ENCODE assay signal across 27 cellular contexts in the genomic region with DNA sequence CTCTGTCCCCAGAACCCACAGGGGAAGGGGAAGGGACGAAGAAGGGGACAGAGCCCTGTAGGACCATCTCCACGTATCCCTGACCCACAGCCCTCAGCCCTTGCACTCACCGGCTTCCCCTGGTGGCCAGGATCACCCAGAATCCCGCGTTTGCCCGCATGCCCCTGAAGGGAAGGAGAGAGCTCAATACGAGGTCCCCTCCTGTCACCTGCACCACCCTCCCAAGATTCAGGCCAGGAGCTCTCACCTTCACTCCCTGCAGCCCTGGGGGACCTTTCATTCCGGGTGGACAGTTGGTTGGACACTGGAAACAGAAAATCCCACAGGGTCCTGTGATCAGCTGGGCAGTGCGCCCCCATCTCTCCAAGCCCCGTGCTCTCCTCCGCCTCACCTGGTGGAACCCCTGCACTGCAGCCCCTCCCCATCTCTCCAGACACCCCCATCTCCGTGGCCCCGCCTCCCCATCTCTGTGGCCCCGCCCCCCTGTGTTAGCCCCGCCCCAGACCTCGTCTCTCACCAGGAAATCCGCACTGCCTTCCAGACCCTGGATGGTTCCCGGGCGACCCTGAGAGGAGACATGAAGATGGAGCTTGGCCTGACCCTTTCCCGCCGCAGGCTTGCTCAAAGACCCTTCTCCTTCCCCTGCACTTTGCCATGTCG. TPM values are rescaled to one million over a fixed set of nuclear protein-coding genes. Genes with fewer than 3 reads are reported as not detected.
DNase-seq lines count a peak whose midpoint lies in the region; ATAC-seq, FAIRE-seq and TF ChIP-seq lines count a peak whose summit lies in the region.
"Had no signal": no experiment of that assay in that cellular context is flagged by ENCODE, and none has a peak within 500 bp of the region (broad histone marks: within the 10 kb centered on the region; RNA-seq: fewer than 3 reads in every experiment).

No MANE protein-coding gene starts in this region.

- no peak for TF ChIP-seq EP300 in GM12878 (IDR thresholded peaks at IDR 0.05; ENCODE audit: borderline replicate concordance in 1 of 2, control insufficient read depth in 1 of 2, low read depth in 2 of 2, low read length in 2 of 2)

- H2AK5ac ChIP-seq in IMR-90 (ENCODE audit: low read depth, low read length) (no peak overlapping the region), neuronal stem cell (ENCODE audit: low read depth, low read length) (peak overlapping the region; percentile 83)

- no peak overlapping the region for H3K27ac ChIP-seq in IMR-90 (ENCODE audit: insufficient read depth, low read length)
- no peak overlapping the region for H3K27ac ChIP-seq in GM12878 (ENCODE audit: control insufficient read depth, insufficient read depth)
- H3K27ac ChIP-seq in neuronal stem cell (replicated peaks; ENCODE audit: low read length), result no peak overlapping the region
- no peak overlapping the region for H3K27ac ChIP-seq in thyroid gland
- no peak overlapping the region for H3K27ac ChIP-seq in CD8-positive, alpha-beta memory T cell (ENCODE audit: low read depth, low read length)
- H3K27ac ChIP-seq: esophagus muscularis mucosa, gastroesophageal sphincter, HL-60, RWPE1, tibial nerve had no signal

- 86% methylated on average over 6 of the region's 22 CpGs; no CpG with 5 or more reads in 1 of the 2 experiments for WGBS in IMR-90 (ENCODE audit: extremely low coverage in 2 of 2, insufficient read length in 1 of 2), 2 experiments
- 81% methylated on average over 19 of the region's 22 CpGs for WGBS in GM12878 (ENCODE audit: insufficient coverage, insufficient replicate concordance, low lambda C conversion rate, missing lambda C conversion rate)
- WGBS in neuronal stem cell (ENCODE audit: extremely low coverage in 2 of 2, insufficient read length in 2 of 2, insufficient replicate concordance in 1 of 2), 2 donors, result no CpG with 5 or more reads among the region's 22 CpGs
- 72 to 81% methylated on average over 20 to 22 of the region's 22 CpGs for WGBS in thyroid gland, 2 donors

- no peak overlapping the region for H4K91ac ChIP-seq in IMR-90 (ENCODE audit: insufficient read depth, low read depth, low read length)
- H4K91ac ChIP-seq in neuronal stem cell (ENCODE audit: low read depth, low read length, poor library complexity), result no peak overlapping the region

- no peak overlapping the region for H3K23ac ChIP-seq in IMR-90 (ENCODE audit: low read depth, low read length)
- H3K23ac ChIP-seq in neuronal stem cell (ENCODE audit: low read depth, low read length, poor library complexity), result no peak overlapping the region

- H3K9me1 ChIP-seq in IMR-90 (ENCODE audit: insufficient read depth, low read length), result peaks cover 3% of the 10 kb centered on the region; the same call in 1 of the 2 replicates

- dilution Hi-C loops in IMR-90 (cut with HindIII; ENCODE audit: low sequenced_read_pairs, unreplicated experiment), result no loop called here

- H3K9ac ChIP-seq in IMR-90 (ENCODE audit: low read depth, low read length), result no peak overlapping the region
- no peak overlapping the region for H3K9ac ChIP-seq in GM12878 (ENCODE audit: control insufficient read depth, insufficient read depth, low read length)
- H3K9ac ChIP-seq in neuronal stem cell (ENCODE audit: low read depth, low read length, poor library complexity), result no peak overlapping the region
- H3K9ac ChIP-seq: SK-N-SH had no signal

- no peak for DNase-seq in GM12865 (ENCODE audit: low read depth)
- no peak for DNase-seq in IMR-90
- DNase-seq in GM12878 (ENCODE audit: low read depth, low spot score), result no peak
- no peak for DNase-seq in neuronal stem cell (ENCODE audit: low spot score)
- no peak for DNase-seq in thyroid gland
- DNase-seq in CD8-positive, alpha-beta memory T cell, result no peak
- no peak for DNase-seq in GM10248 (ENCODE audit: extremely low spot score)
- no peak for DNase-seq in NCI-H2081 treated with DMSO at 0.1 percent for 48 hours (lab: John Stamatoyannopoulos, UW)
- DNase-seq: activated B cell treated with CpG ODN at 0.5 μM for 24 hours; activated CD4-positive, alpha-beta memory T cell treated with anti-CD3 and anti-CD28 coated beads for 36 hours; activated effector memory CD4-positive, alpha-beta T cell treated with anti-CD3 and anti-CD28 coated beads, Interleukin-2, amount 50 U/mL, for 16 hours; AML-193; effector memory CD8-positive, alpha-beta T cell; MG63; NCI-H146; NCI-H2171 treated with DMSO at 0.1 percent for 48 hours; NCI-H526 treated with DMSO at 0.1 percent for 48 hours; nucleus accumbens; SK-N-SH; small intestine; stimulated activated CD4-positive, alpha-beta T cell treated with anti-CD3 and anti-CD28 coated beads, Interleukin-2, amount 100 ng/mL, for 24 hours; stimulated activated naive CD4-positive, alpha-beta T cell had no signal

- no peak overlapping the region for H4K5ac ChIP-seq in IMR-90 (ENCODE audit: low read depth, low read length)

- H3K14ac ChIP-seq in IMR-90 (replicated peaks; ENCODE audit: low read depth, low read length) (no peak overlapping the region), neuronal stem cell (ENCODE audit: low read length) (no peak overlapping the region)

- CTCF ChIA-PET in IMR-90 (lab: Yijun Ruan, JAX), result interaction anchor here (0.5 kb wide), 1 partner anchor 221 kb away, joined by 3 read pairs; no protein-coding TSS in a partner anchor
- CTCF ChIA-PET in GM12878 (lab: Yijun Ruan, JAX), result interaction anchor here (0.9 to 2.5 kb wide), 5 partner anchors 28 to 233 kb away, joined by 3 to 15 read pairs (median 4); no protein-coding TSS in a partner anchor
- CTCF ChIA-PET in CD8-positive, alpha-beta memory T cell (lab: Charles Lee), result interaction anchor here (0.7 kb wide), 1 partner anchor 93 kb away, joined by 3 read pairs; no protein-coding TSS in a partner anchor
- CTCF ChIA-PET in GM10248 (lab: Yijun Ruan, JAX), result interaction anchor here (0.9 to 2.9 kb wide), 6 partner anchors 19 to 167 kb away, joined by 3 to 11 read pairs (median 3); no protein-coding TSS in a partner anchor

- H3K4me1 ChIP-seq in IMR-90 (ENCODE audit: control insufficient read depth, insufficient read depth, low read length) (peaks cover 10% of the 10 kb centered on the region; the same call in 1 of the 2 replicates), GM12878 (ENCODE audit: control insufficient read depth, insufficient read depth, low read length) (peaks cover 41% of the 10 kb centered on the region), neuronal stem cell (ENCODE audit: control insufficient read depth in 2 of 2, insufficient read depth in 1 of 2, low read depth in 1 of 2, low read length in 2 of 2) (peaks cover 12 to 26% of the 10 kb centered on the region in 2 donors), thyroid gland (peaks cover 30 to 36% of the 10 kb centered on the region in 2 donors)
- peaks cover 19% of the 10 kb centered on the region for H3K4me1 ChIP-seq in CD8-positive, alpha-beta memory T cell (ENCODE audit: insufficient read depth, low read length)

- peaks cover 5% of the 10 kb centered on the region for H3K79me2 ChIP-seq in GM12878 (ENCODE audit: control insufficient read depth, insufficient read depth, low read length)

- no peaks in the 10 kb centered on the region for H3K36me3 Mint-ChIP-seq in CD8-positive, alpha-beta memory T cell
- H3K36me3 Mint-ChIP-seq: activated CD4-positive, alpha-beta memory T cell treated with anti-CD3 and anti-CD28 coated beads for 36 hours had no signal

- TF ChIP-seq CTCF in GM12865 (IDR thresholded peaks at IDR 0.05; ENCODE audit: insufficient read depth, low read depth, low read length, missing control alignments) (peak; percentile 0), IMR-90 (conservative IDR thresholded peaks at IDR 0.05; ENCODE audit: low read depth, low read length) (0 out of 2 replicates have a peak, but pooled peaks have one; percentile 1), GM12878 (IDR thresholded peaks at IDR 0.05 in 2 of 3, conservative IDR thresholded peaks at IDR 0.05 in 1 of 3; ENCODE audit: control insufficient read depth in 2 of 3, extremely low read depth in 1 of 3, insufficient read depth in 1 of 3, low read depth in 3 of 3, low read length in 3 of 3) (no peak), thyroid gland (IDR thresholded peaks at IDR 0.05) (no peak), GM10248 (IDR thresholded peaks at IDR 0.05; ENCODE audit: control extremely low read depth, extremely low read depth, low read depth, missing control alignments) (no peak)

- H2AK9ac ChIP-seq in IMR-90 (replicated peaks; ENCODE audit: low read depth, low read length, poor library complexity), result no peak overlapping the region

- H2BK120ac ChIP-seq in IMR-90 (ENCODE audit: low read depth, low read length), result no peak overlapping the region
- H2BK120ac ChIP-seq in neuronal stem cell (ENCODE audit: low read depth, low read length), result no peak overlapping the region

- H3K4me2 ChIP-seq in IMR-90 (ENCODE audit: low read depth, low read length) (no peak overlapping the region), GM12878 (ENCODE audit: control insufficient read depth, insufficient read depth) (no peak overlapping the region), neuronal stem cell (ENCODE audit: insufficient read depth, low read length, poor library complexity, severe bottlenecking) (no peak overlapping the region)
- H3K4me2 ChIP-seq: SK-N-SH had no signal

- no peak overlapping the region for H3K4me3 Mint-ChIP-seq in CD8-positive, alpha-beta memory T cell
- H3K4me3 Mint-ChIP-seq: activated B cell treated with CpG ODN at 0.5 μM for 24 hours; effector memory CD8-positive, alpha-beta T cell had no signal

- no peak overlapping the region for H2BK20ac ChIP-seq in IMR-90 (ENCODE audit: low read depth, low read length)

- no peak for TF ChIP-seq RAD21 in IMR-90 (IDR thresholded peaks at IDR 0.05; ENCODE audit: low read length)
- no peak for TF ChIP-seq RAD21 in GM12878 (IDR thresholded peaks at IDR 0.05; ENCODE audit: insufficient read depth, low read depth, low read length)

- H3K27ac Mint-ChIP-seq in CD8-positive, alpha-beta memory T cell, result no peak overlapping the region
- H3K27ac Mint-ChIP-seq: activated CD4-positive, alpha-beta memory T cell treated with anti-CD3 and anti-CD28 coated beads for 36 hours had no signal

- H4K20me1 ChIP-seq in IMR-90 (ENCODE audit: insufficient read depth, low read length), result no peaks in the 10 kb centered on the region
- H4K20me1 ChIP-seq in GM12878 (ENCODE audit: control insufficient read depth, insufficient read depth), result no peaks in the 10 kb centered on the region

- H3K4me1 Mint-ChIP-seq in CD8-positive, alpha-beta memory T cell, result peaks cover 5 to 20% (median 6%) of the 10 kb centered on the region in 3 donors

- no peak overlapping the region for H3K56ac ChIP-seq in IMR-90 (ENCODE audit: extremely low read depth, insufficient read depth, low read length)

- H3K9me3 ChIP-seq in IMR-90 (ENCODE audit: control insufficient read depth, insufficient read depth, low read length), result no peaks in the 10 kb centered on the region
- no peaks in the 10 kb centered on the region for H3K9me3 ChIP-seq in GM12878 (replicated peaks; ENCODE audit: control insufficient read depth, insufficient read depth, low read length)
- no peaks in the 10 kb centered on the region for H3K9me3 ChIP-seq in neuronal stem cell (replicated peaks in 1 of 2; ENCODE audit: control insufficient read depth in 2 of 2, insufficient read depth in 1 of 2, low read depth in 1 of 2, low read length in 2 of 2)
- no peaks in the 10 kb centered on the region for H3K9me3 ChIP-seq in thyroid gland
- no peaks in the 10 kb centered on the region for H3K9me3 ChIP-seq in CD8-positive, alpha-beta memory T cell (ENCODE audit: low read length)
- H3K9me3 ChIP-seq: esophagus muscularis mucosa, gastroesophageal sphincter, MG63, SK-N-SH, tibial nerve had no signal

- H3K4me3 ChIP-seq in GM12865 (ENCODE audit: low read depth, low read length) (0 out of 2 replicates have a peak overlapping the region, but pooled peaks have one; percentile 70), IMR-90 (ENCODE audit: insufficient read depth, low read depth, low read length) (no peak overlapping the region), GM12878 (no peak overlapping the region), neuronal stem cell (ENCODE audit: low read length in 2 of 2) (no peak overlapping the region), thyroid gland (replicated peaks in 1 of 3) (no peak overlapping the region)
- H3K4me3 ChIP-seq in CD8-positive, alpha-beta memory T cell (ENCODE audit: low read length), result no peak overlapping the region
- H3K4me3 ChIP-seq: esophagus muscularis mucosa, gastroesophageal sphincter, MG63, tibial nerve had no signal

- H3K79me1 ChIP-seq in IMR-90 (ENCODE audit: low read depth in 1 of 2, low read length in 2 of 2), result no peaks in the 10 kb centered on the region
- H3K79me1 ChIP-seq in neuronal stem cell (ENCODE audit: low read depth, low read length), result no peaks in the 10 kb centered on the region

- TF ChIP-seq POLR2A in IMR-90 (IDR thresholded peaks at IDR 0.05; ENCODE audit: low read depth, low read length) (no peak), GM12878 (IDR thresholded peaks at IDR 0.05; ENCODE audit: low read depth, low read length) (no peak), thyroid gland (IDR thresholded peaks at IDR 0.05) (no peak)

- no peak for FAIRE-seq in GM12878 (lab: Jason Lieb, UNC)
- FAIRE-seq: small intestine had no signal

- peaks cover 5% of the 10 kb centered on the region for H3K27me3 ChIP-seq in IMR-90 (ENCODE audit: control insufficient read depth, insufficient read depth, low read length)
- H3K27me3 ChIP-seq in GM12878 (replicated peaks in 1 of 2; ENCODE audit: control insufficient read depth in 2 of 2, insufficient read depth in 2 of 2, low read length in 1 of 2), result peaks cover 2 to 3% of the 10 kb centered on the region in 2 experiments; a peak in 3 of 4 replicates
- peaks cover 3 to 7% (median 6%) of the 10 kb centered on the region in 3 experiments for H3K27me3 ChIP-seq in neuronal stem cell (ENCODE audit: control insufficient read depth in 3 of 3, insufficient read depth in 3 of 3, low read depth in 1 of 3, low read length in 3 of 3)
- no peaks in the 10 kb centered on the region for H3K27me3 ChIP-seq in thyroid gland
- peaks cover 2% of the 10 kb centered on the region for H3K27me3 ChIP-seq in CD8-positive, alpha-beta memory T cell (ENCODE audit: insufficient read depth, low read length, poor library complexity, severe bottlenecking)
- H3K27me3 ChIP-seq: MG63 had no signal

- H2AFZ ChIP-seq in IMR-90 (replicated peaks; ENCODE audit: low read length, poor library complexity) (peak overlapping the region; percentile 48), GM12878 (ENCODE audit: control insufficient read depth, low read depth, low read length) (no peak overlapping the region), neuronal stem cell (ENCODE audit: low read length) (no peak overlapping the region)

- H3K27me3 Mint-ChIP-seq in CD8-positive, alpha-beta memory T cell, result no peaks in the 10 kb centered on the region
- H3K27me3 Mint-ChIP-seq: activated B cell treated with CpG ODN at 0.5 μM for 24 hours; activated CD4-positive, alpha-beta memory T cell treated with anti-CD3 and anti-CD28 coated beads for 36 hours; effector memory CD8-positive, alpha-beta T cell had no signal

- POLR2A ChIA-PET in IMR-90 (lab: Charles Lee; ENCODE audit: unreplicated experiment), result no interaction called here
- POLR2A ChIA-PET in GM12878 (lab: Charles Lee), result interaction anchor here (0.6 kb wide), 1 partner anchor 93 kb away, joined by 3 read pairs; no protein-coding TSS in a partner anchor
- POLR2A ChIA-PET in CD8-positive, alpha-beta memory T cell (lab: Charles Lee), result no interaction called here
- POLR2A ChIA-PET in GM10248 (lab: Yijun Ruan, JAX), result no interaction called here

- H3K18ac ChIP-seq in IMR-90 (ENCODE audit: low read depth, low read length) (no peak overlapping the region), neuronal stem cell (ENCODE audit: low read length) (no peak overlapping the region)

- SMC1A ChIA-PET in GM12878 (lab: Charles Lee; ENCODE audit: uncharacterized antibody, unreplicated experiment), result interaction anchor here (0.7 to 2.3 kb wide), 7 partner anchors 28 to 167 kb away, joined by 3 to 11 read pairs (median 3); no protein-coding TSS in a partner anchor

- no TSS peak for BruUV-seq in IMR-90 (replicated peaks; lab: Mats Ljungman, UMichigan)
- no TSS peak for BruUV-seq in GM12878 (replicated peaks; lab: Mats Ljungman, UMichigan)

- H2BK5ac ChIP-seq in IMR-90 (ENCODE audit: low read depth, low read length, poor library complexity, severe bottlenecking) (no peak overlapping the region), neuronal stem cell (ENCODE audit: low read length) (no peak overlapping the region)

- no peak overlapping the region for H4K8ac ChIP-seq in IMR-90 (ENCODE audit: low read depth in 2 of 2, low read length in 2 of 2)
- no peak overlapping the region for H4K8ac ChIP-seq in neuronal stem cell (ENCODE audit: low read depth, low read length)

- H2BK15ac ChIP-seq in IMR-90 (ENCODE audit: low read depth, low read length) (no peak overlapping the region), neuronal stem cell (ENCODE audit: low read length) (no peak overlapping the region)

- H3K36me3 ChIP-seq in IMR-90 (ENCODE audit: control insufficient read depth, insufficient read depth, low read length), result no peaks in the 10 kb centered on the region
- no peaks in the 10 kb centered on the region; a peak in 2 of 4 replicates for H3K36me3 ChIP-seq in GM12878 (ENCODE audit: control insufficient read depth in 2 of 2, insufficient read depth in 2 of 2, low read length in 1 of 2)
- H3K36me3 ChIP-seq in neuronal stem cell (replicated peaks in 1 of 2; ENCODE audit: control insufficient read depth in 2 of 2, insufficient read depth in 2 of 2, low read length in 2 of 2), result no peaks in the 10 kb centered on the region
- no peaks in the 10 kb centered on the region for H3K36me3 ChIP-seq in thyroid gland
- no peaks in the 10 kb centered on the region for H3K36me3 ChIP-seq in CD8-positive, alpha-beta memory T cell (ENCODE audit: insufficient read depth, low read length)
- H3K36me3 ChIP-seq: esophagus muscularis mucosa, gastroesophageal sphincter, MG63, tibial nerve had no signal

- RAD21 ChIA-PET in GM12878 (lab: Charles Lee; ENCODE audit: unreplicated experiment), result interaction anchor here (0.8 to 1.2 kb wide), 2 partner anchors 62 to 79 kb away, joined by 3 to 4 read pairs; partner anchors contain the start of gene SMAP2

- intact Hi-C loops in IMR-90 (cut with micrococcal nuclease), result no loop called here
- intact Hi-C loops in GM12878 (cut with micrococcal nuclease; ENCODE audit: unreplicated experiment), result no loop called here
- intact Hi-C loops in thyroid gland (cut with DNase I), result no loop called here

- no peak for ATAC-seq in IMR-90 (ENCODE audit: low read depth)
- ATAC-seq in GM12878, result no peak
- ATAC-seq: effector memory CD8-positive, alpha-beta T cell; gastroesophageal sphincter had no signal

- no peaks in the 10 kb centered on the region for H3K9me3 Mint-ChIP-seq in CD8-positive, alpha-beta memory T cell
- H3K9me3 Mint-ChIP-seq: activated B cell treated with CpG ODN at 0.5 μM for 24 hours; activated CD4-positive, alpha-beta memory T cell treated with anti-CD3 and anti-CD28 coated beads for 36 hours; effector memory CD8-positive, alpha-beta T cell had no signal

- H2BK12ac ChIP-seq in neuronal stem cell (ENCODE audit: low read length), result no peak overlapping the region

- in situ Hi-C loops in IMR-90 (cut with MboI; ENCODE audit: low sequenced_read_pairs), result no loop called here
- in situ Hi-C loops in GM12878 (cut with MboI), result no loop called here

- H3K4ac ChIP-seq in IMR-90 (ENCODE audit: low read depth, low read length) (no peak overlapping the region), neuronal stem cell (ENCODE audit: low read length) (no peak overlapping the region)

RNA-seq across cellular contexts. Expression of gene COL9A2, which starts 6.0 kb away (rescaled TPM):
- total RNA-seq in IMR-90 (2012; rRNA removed) (0.56 and 0.90 TPM in 2 replicates), GM12878 (2014; rRNA removed) (48.0 and 57.6 TPM in 2 replicates), GM12878 (2014; rRNA removed; fragmentation: Illumina TruSeq; extraction: Trizol) (20.5 and 20.9 TPM in 2 replicates), GM12878 (2021) (48.8 and 51.0 TPM in 2 replicates), thyroid gland (10 to 100 TPM in 2 of 4 donors, 1 to 10 TPM in 2; 6.2 to 21.6 (median 11.7) TPM)
- polyA plus RNA-seq in IMR-90 (2012; rRNA removed) (1.3 and 1.6 TPM in 2 replicates), GM12878 (2011; rRNA removed) (15.9 and 20.5 TPM in 2 replicates), GM12878 (2014; fragmentation: Illumina TruSeq; extraction: Trizol) (9.5 and 16.1 TPM in 2 replicates), GM12878 (2014; fragmentation: Nextera tagmentation; extraction: Ambion mirVana) (1 to 10 TPM; 3.1 to 4.0 TPM), GM12878 (2014; rRNA removed) (62.0 and 63.3 TPM in 2 replicates), GM12878 (2016; fragmentation: Nextera tagmentation; extraction: Ambion mirVana) (10 to 100 TPM; 24.3 to 31.8 TPM)
- 1.1 and 1.3 TPM in 2 replicates for polyA plus RNA-seq in IMR-90 (2012; cell fraction: cytosol; rRNA removed)
- 6.1 and 8.7 TPM in 2 replicates for polyA plus RNA-seq in IMR-90 (2012; cell fraction: nucleus; rRNA removed; ENCODE audit: low replicate concordance)
- 49.4 and 58.1 TPM in 2 replicates for total RNA-seq in GM12878 (2013; cell fraction: nucleolus; rRNA removed)
- 19.1 TPM for polyA plus RNA-seq in GM12878 (2011; ENCODE audit: low read depth)
- 21.4 and 28.1 TPM in 2 replicates for polyA plus RNA-seq in GM12878 (2011; cell fraction: cytosol; rRNA removed)
- polyA plus RNA-seq in GM12878 (2011; cell fraction: nucleus; rRNA removed), result 226 and 256 TPM in 2 replicates
- polyA plus RNA-seq in GM12878 (2012), result 37.7 and 39.6 TPM in 2 replicates
- polyA minus RNA-seq in GM12878 (2011; rRNA and poly(A)+ RNA removed), result 5.6 and 10.0 TPM in 2 replicates
- 4.1 TPM in 2 replicates for polyA minus RNA-seq in GM12878 (2011; cell fraction: cytosol; rRNA and poly(A)+ RNA removed)
- polyA minus RNA-seq in GM12878 (2011; cell fraction: nucleus; rRNA and poly(A)+ RNA removed), result 11.4 and 15.9 TPM in 2 replicates
- polyA plus RNA-seq in neuronal stem cell (2013, experiment 1 of 2), result 18.6 TPM
- 18.6 TPM for polyA plus RNA-seq in neuronal stem cell (2013, experiment 2 of 2)
- total RNA-seq in CD8-positive, alpha-beta memory T cell, result 1 to 10 TPM; 4.4 to 5.5 TPM
- polyA plus RNA-seq in CD8-positive, alpha-beta memory T cell, result 0.68 TPM

RNA-seq across cellular contexts. Expression of gene ZMPSTE24, which starts 53.1 kb away (rescaled TPM):
- total RNA-seq in IMR-90 (2012; rRNA removed), result 28.9 and 90.8 TPM in 2 replicates
- polyA plus RNA-seq in IMR-90 (2012; rRNA removed), result 17.7 and 21.0 TPM in 2 replicates
- polyA plus RNA-seq in IMR-90 (2012; cell fraction: cytosol; rRNA removed), result 3.1 and 3.9 TPM in 2 replicates
- 1.7 and 7.1 TPM in 2 replicates for polyA plus RNA-seq in IMR-90 (2012; cell fraction: nucleus; rRNA removed; ENCODE audit: low replicate concordance)
- total RNA-seq in GM12878 (2013; cell fraction: nucleolus; rRNA removed), result 21.9 and 30.3 TPM in 2 replicates
- 40.2 and 52.9 TPM in 2 replicates for total RNA-seq in GM12878 (2014; rRNA removed)
- total RNA-seq in GM12878 (2014; rRNA removed; fragmentation: Illumina TruSeq; extraction: Trizol), result 44.5 and 47.0 TPM in 2 replicates
- 32.1 and 32.6 TPM in 2 replicates for total RNA-seq in GM12878 (2021)
- polyA plus RNA-seq in GM12878 (2011; ENCODE audit: low read depth), result 7.6 TPM
- polyA plus RNA-seq in GM12878 (2011; rRNA removed), result 21.5 and 27.1 TPM in 2 replicates
- 6.5 and 6.6 TPM in 2 replicates for polyA plus RNA-seq in GM12878 (2011; cell fraction: cytosol; rRNA removed)
- 4.4 and 7.2 TPM in 2 replicates for polyA plus RNA-seq in GM12878 (2011; cell fraction: nucleus; rRNA removed)
- 12.7 and 14.7 TPM in 2 replicates for polyA plus RNA-seq in GM12878 (2012)
- 48.5 and 64.7 TPM in 2 replicates for polyA plus RNA-seq in GM12878 (2014; fragmentation: Illumina TruSeq; extraction: Trizol)
- 10 to 100 TPM; 30.1 to 56.0 TPM for polyA plus RNA-seq in GM12878 (2014; fragmentation: Nextera tagmentation; extraction: Ambion mirVana)
- polyA plus RNA-seq in GM12878 (2014; rRNA removed), result 23.2 and 30.1 TPM in 2 replicates
- 10 to 100 TPM; 82.7 to 84.4 TPM for polyA plus RNA-seq in GM12878 (2016; fragmentation: Nextera tagmentation; extraction: Ambion mirVana)
- 9.8 and 14.6 TPM in 2 replicates for polyA minus RNA-seq in GM12878 (2011; rRNA and poly(A)+ RNA removed)
- 7.5 and 8.5 TPM in 2 replicates for polyA minus RNA-seq in GM12878 (2011; cell fraction: cytosol; rRNA and poly(A)+ RNA removed)
- 3.0 and 5.2 TPM in 2 replicates for polyA minus RNA-seq in GM12878 (2011; cell fraction: nucleus; rRNA and poly(A)+ RNA removed)
- 16.6 TPM for polyA plus RNA-seq in neuronal stem cell (2013, experiment 1 of 2)
- polyA plus RNA-seq in neuronal stem cell (2013, experiment 2 of 2), result 17.6 TPM
- total RNA-seq in thyroid gland, result 10 to 100 TPM; 45.1 to 61.7 (median 56.7) TPM
- 10 to 100 TPM; 51.0 to 53.7 TPM for total RNA-seq in CD8-positive, alpha-beta memory T cell
- polyA plus RNA-seq in CD8-positive, alpha-beta memory T cell, result 32.5 TPM

Comparison
In these comparisons a context has a peak if more than half of its experiments do, and no peak if none do; other contexts are left out.
1. CTCF ChIP-seq: peak in GM12865 (single experiment) and IMR-90 (single experiment); none in GM12878 (0 of 3), thyroid gland (0 of 6) and GM10248 (single experiment).